ENCODE assay signal across 16 cellular contexts in genomic region chr10:12541446-12542067, GRCh38.
"Had no signal": no experiment of that assay in that cellular context is flagged by ENCODE, and none has a peak within 500 bp of the region (broad histone marks: within the 10 kb centered on the region; RNA-seq: fewer than 3 reads in every experiment).

No MANE protein-coding gene starts in this region.

- H3K4me3 Mint-ChIP-seq: type B pancreatic cell had no signal

- H3K27me3 Mint-ChIP-seq: type B pancreatic cell had no signal

- H3K27ac ChIP-seq: breast epithelium, foreskin keratinocyte, lower lobe of right lung, psoas muscle, right lobe of liver had no signal

- H3K4me1 ChIP-seq: breast epithelium, foreskin keratinocyte, lower lobe of right lung, psoas muscle had no signal

- H3K27me3 ChIP-seq: breast epithelium, foreskin keratinocyte, right lobe of liver had no signal

- H3K4me3 ChIP-seq: breast epithelium, lower lobe of right lung, psoas muscle, right lobe of liver had no signal

- H3K9me3 ChIP-seq: breast epithelium, lower lobe of right lung, psoas muscle, right lobe of liver had no signal

- H3K27ac Mint-ChIP-seq: type B pancreatic cell had no signal

- DNase-seq: activated CD4-positive, alpha-beta T cell treated with anti-CD3 and anti-CD28 coated beads, Interleukin-2, amount 50 U/mL, for 1 hour; activated CD4-positive, CD25-positive, alpha-beta regulatory T cell; activated gamma-delta T cell treated with Interleukin-2 at 50 U/mL for 16 hours; activated T-cell treated with anti-CD3 and anti-CD28 coated beads, Interleukin-2, amount 50 U/mL, for 48 hours; aorta; foreskin keratinocyte; left cardiac atrium; lower lobe of right lung; naive thymus-derived CD4-positive, alpha-beta T cell; nucleus accumbens; psoas muscle; right lobe of liver; stimulated activated naive CD4-positive, alpha-beta T cell treated with Interleukin-2 at 50 U/mL for 16 hours; T-helper 1 cell had no signal

- H3K36me3 ChIP-seq: breast epithelium, lower lobe of right lung, right lobe of liver had no signal

- ATAC-seq: foreskin keratinocyte; left cardiac atrium; lower lobe of right lung; naive thymus-derived CD4-positive, alpha-beta T cell; psoas muscle; right lobe of liver had no signal
